Comparison of ENCODE assay signal across 18 cellular contexts in genomic region chr16:6206080-6206479, GRCh38.
A peak's percentile ranks its signal among the peaks of the same experiment; 100 is the strongest.
DNase-seq lines count a peak whose midpoint lies in the region; ATAC-seq and TF ChIP-seq lines count a peak whose summit lies in the region.
"Had no signal": no experiment of that assay in that cellular context is flagged by ENCODE, and none has a peak within 500 bp of the region (broad histone marks: within the 10 kb centered on the region; RNA-seq: fewer than 3 reads in every experiment).

No MANE protein-coding gene starts in this region.

- H3K4me3 ChIP-seq in GM23338 = no peak overlapping the region
- H3K4me3 ChIP-seq in thyroid gland (replicated peaks in 1 of 3) = no peak overlapping the region
- H3K4me3 ChIP-seq in Caco-2 (ENCODE audit: low read depth, low read length) = no peak overlapping the region
- H3K4me3 ChIP-seq: GM23248, SJCRH30 had no signal

- H2AFZ ChIP-seq in GM23338 = no peak overlapping the region
- H2AFZ ChIP-seq: GM23248 had no signal

- H3K27ac ChIP-seq in GM23338 (ENCODE audit: low read depth) (no peak overlapping the region), VCaP (peak overlapping the region; percentile 83), thyroid gland (no peak overlapping the region)
- H3K27ac ChIP-seq: C4-2B, GM23248, SJCRH30 had no signal

- no peaks in the 10 kb centered on the region for H3K4me1 ChIP-seq in GM23338 (ENCODE audit: insufficient read depth)
- H3K4me1 ChIP-seq in thyroid gland = no peaks in the 10 kb centered on the region
- no peaks in the 10 kb centered on the region for H3K4me1 ChIP-seq in Caco-2
- H3K4me1 ChIP-seq: SJCRH30 had no signal

- H3K27me3 Mint-ChIP-seq in GM23338 (ENCODE audit: insufficient read depth, low read depth, poor library complexity) = peaks cover 1% of the 10 kb centered on the region
- peaks cover 5% of the 10 kb centered on the region for H3K27me3 Mint-ChIP-seq in Caco-2 (ENCODE audit: insufficient read depth, unreplicated experiment)

- CTCF ChIA-PET in Caco-2 (lab: Charles Lee) = no interaction called here

- H3K36me3 ChIP-seq in GM23338 (ENCODE audit: insufficient read depth) = no peaks in the 10 kb centered on the region; the same call in 1 of the 2 replicates
- H3K36me3 ChIP-seq in thyroid gland = no peaks in the 10 kb centered on the region
- H3K36me3 ChIP-seq in Caco-2 (ENCODE audit: control insufficient read depth, insufficient read depth, low read length) = no peaks in the 10 kb centered on the region
- H3K36me3 ChIP-seq: SJCRH30 had no signal

- H3K9me3 ChIP-seq in thyroid gland = no peaks in the 10 kb centered on the region
- no peaks in the 10 kb centered on the region for H3K9me3 ChIP-seq in Caco-2
- H3K9me3 ChIP-seq: SJCRH30 had no signal

- H3K9me3 Mint-ChIP-seq in GM23338 (peaks cover 10% of the 10 kb centered on the region; the same call in 2 of the 3 replicates), Caco-2 (ENCODE audit: unreplicated experiment) (no peaks in the 10 kb centered on the region)

- H3K9me2 ChIP-seq in GM23338 (ENCODE audit: insufficient read depth) = no peaks in the 10 kb centered on the region

- ATAC-seq in GM23338 (peak; percentile 70), left colon (peak; percentile 65), HG02623 (IDR thresholded peaks at IDR 0.05; ENCODE audit: unreplicated experiment) (no peak)
- ATAC-seq: PC-3 had no signal

- DNase-seq in GM23338 (ENCODE audit: low spot score) (peak; percentile 11), left colon (peak; percentile 20 to 38), thyroid gland (peak; percentile 4 to 21), Caco-2 (no peak), NCI-H146 (lab: John Stamatoyannopoulos, UW) (no peak)
- DNase-seq: DMS53, GM23248, IMR-90, Kasumi-1, NCI-H1105, NCI-H1694 treated with DMSO at 0.1 percent for 48 hours, NCI-H2171, NCI-H748 treated with DMSO at 0.1 percent for 48 hours, PC-3, SJCRH30 had no signal

- peak overlapping the region; percentile 31; the same call in 1 of the 2 replicates for H3K27ac Mint-ChIP-seq in GM23338
- no peak overlapping the region for H3K27ac Mint-ChIP-seq in Caco-2 (ENCODE audit: unreplicated experiment)

- no peaks in the 10 kb centered on the region for H3K79me2 ChIP-seq in GM23338 (replicated peaks; ENCODE audit: insufficient read depth)

- no TSS peak for BruUV-seq in Caco-2 (replicated peaks; lab: Mats Ljungman, UMichigan)

- H3K4me1 Mint-ChIP-seq in GM23338 (peaks cover 33% of the 10 kb centered on the region), Caco-2 (ENCODE audit: low read depth, unreplicated experiment) (no peaks in the 10 kb centered on the region)

- no peaks in the 10 kb centered on the region for H3F3A ChIP-seq in GM23338 (replicated peaks; ENCODE audit: low read depth)

- no peak for TF ChIP-seq CTCF in GM23338 (conservative IDR thresholded peaks at IDR 0.05; ENCODE audit: low read depth in 2 of 2)
- no peak for TF ChIP-seq CTCF in VCaP (conservative IDR thresholded peaks at IDR 0.05)
- TF ChIP-seq CTCF in thyroid gland (IDR thresholded peaks at IDR 0.05) = no peak
- no peak for TF ChIP-seq CTCF in Caco-2 (IDR thresholded peaks at IDR 0.05; ENCODE audit: insufficient read depth in 1 of 2, low read depth in 1 of 2, low read length in 1 of 2, severe bottlenecking in 1 of 2, unreplicated experiment in 1 of 2)

- intact Hi-C loops in left colon (cut with DNase I, micrococcal nuclease) = no loop called here
- intact Hi-C loops in thyroid gland (cut with DNase I) = no loop called here
- intact Hi-C loops in Caco-2 (cut with micrococcal nuclease; ENCODE audit: unreplicated experiment) = no loop called here

- TF ChIP-seq POLR2A in thyroid gland (IDR thresholded peaks at IDR 0.05) = no peak

- no peaks in the 10 kb centered on the region for H4K20me1 ChIP-seq in GM23338 (replicated peaks; ENCODE audit: insufficient read depth)

- POLR2A ChIA-PET in Caco-2 (lab: Charles Lee) = no interaction called here

- peaks cover 10% of the 10 kb centered on the region for H3K36me3 Mint-ChIP-seq in GM23338 (ENCODE audit: low read depth)
- H3K36me3 Mint-ChIP-seq in Caco-2 (ENCODE audit: insufficient read depth, unreplicated experiment) = no peaks in the 10 kb centered on the region

- 36 to 40% methylated on average over 5 of the region's 5 CpGs for whole genome bisulfite sequencing in thyroid gland, 2 donors

- no peak overlapping the region for H3K4me2 ChIP-seq in GM23338

- H3K4me3 Mint-ChIP-seq in GM23338 = no peak overlapping the region
- no peak overlapping the region for H3K4me3 Mint-ChIP-seq in Caco-2 (ENCODE audit: unreplicated experiment)

- no peaks in the 10 kb centered on the region for H3K27me3 ChIP-seq in GM23338 (ENCODE audit: insufficient read depth)
- H3K27me3 ChIP-seq in thyroid gland = no peaks in the 10 kb centered on the region
- H3K27me3 ChIP-seq in Caco-2 (replicated peaks; ENCODE audit: control insufficient read depth, insufficient read depth, low read length) = no peaks in the 10 kb centered on the region
- H3K27me3 ChIP-seq: SJCRH30 had no signal

TF ChIP-seq in GM23338, 12 proteins besides CTCF, POLR2A, EP300 and RAD21 (continues in another document):
- TF ChIP-seq ZNF114 (CRISPR knock-in tag; IDR thresholded peaks at IDR 0.05) (no peak), NANOG (IDR thresholded peaks at IDR 0.05; ENCODE audit: borderline replicate concordance) (no peak), EZH2 (IDR thresholded peaks at IDR 0.05; ENCODE audit: low read depth, unreplicated experiment) (no peak), ZNF331 (CRISPR knock-in tag; IDR thresholded peaks at IDR 0.05; ENCODE audit: low read depth) (no peak)
- TF ChIP-seq, protein P1, sequence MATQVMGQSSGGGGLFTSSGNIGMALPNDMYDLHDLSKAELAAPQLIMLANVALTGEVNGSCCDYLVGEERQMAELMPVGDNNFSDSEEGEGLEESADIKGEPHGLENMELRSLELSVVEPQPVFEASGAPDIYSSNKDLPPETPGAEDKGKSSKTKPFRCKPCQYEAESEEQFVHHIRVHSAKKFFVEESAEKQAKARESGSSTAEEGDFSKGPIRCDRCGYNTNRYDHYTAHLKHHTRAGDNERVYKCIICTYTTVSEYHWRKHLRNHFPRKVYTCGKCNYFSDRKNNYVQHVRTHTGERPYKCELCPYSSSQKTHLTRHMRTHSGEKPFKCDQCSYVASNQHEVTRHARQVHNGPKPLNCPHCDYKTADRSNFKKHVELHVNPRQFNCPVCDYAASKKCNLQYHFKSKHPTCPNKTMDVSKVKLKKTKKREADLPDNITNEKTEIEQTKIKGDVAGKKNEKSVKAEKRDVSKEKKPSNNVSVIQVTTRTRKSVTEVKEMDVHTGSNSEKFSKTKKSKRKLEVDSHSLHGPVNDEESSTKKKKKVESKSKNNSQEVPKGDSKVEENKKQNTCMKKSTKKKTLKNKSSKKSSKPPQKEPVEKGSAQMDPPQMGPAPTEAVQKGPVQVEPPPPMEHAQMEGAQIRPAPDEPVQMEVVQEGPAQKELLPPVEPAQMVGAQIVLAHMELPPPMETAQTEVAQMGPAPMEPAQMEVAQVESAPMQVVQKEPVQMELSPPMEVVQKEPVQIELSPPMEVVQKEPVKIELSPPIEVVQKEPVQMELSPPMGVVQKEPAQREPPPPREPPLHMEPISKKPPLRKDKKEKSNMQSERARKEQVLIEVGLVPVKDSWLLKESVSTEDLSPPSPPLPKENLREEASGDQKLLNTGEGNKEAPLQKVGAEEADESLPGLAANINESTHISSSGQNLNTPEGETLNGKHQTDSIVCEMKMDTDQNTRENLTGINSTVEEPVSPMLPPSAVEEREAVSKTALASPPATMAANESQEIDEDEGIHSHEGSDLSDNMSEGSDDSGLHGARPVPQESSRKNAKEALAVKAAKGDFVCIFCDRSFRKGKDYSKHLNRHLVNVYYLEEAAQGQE (IDR thresholded peaks at IDR 0.05; ENCODE audit: unreplicated experiment) = no peak

Comparison
In these comparisons a context has a peak if more than half of its experiments do, and no peak if none do; other contexts are left out.
1. DNase-seq: peak in GM23338 (single experiment), left colon (2 of 2) and thyroid gland (2 of 2); none in Caco-2 (0 of 2) and NCI-H146 (single experiment).